ENCODE assay signal across 18 cellular contexts in the genomic region with DNA sequence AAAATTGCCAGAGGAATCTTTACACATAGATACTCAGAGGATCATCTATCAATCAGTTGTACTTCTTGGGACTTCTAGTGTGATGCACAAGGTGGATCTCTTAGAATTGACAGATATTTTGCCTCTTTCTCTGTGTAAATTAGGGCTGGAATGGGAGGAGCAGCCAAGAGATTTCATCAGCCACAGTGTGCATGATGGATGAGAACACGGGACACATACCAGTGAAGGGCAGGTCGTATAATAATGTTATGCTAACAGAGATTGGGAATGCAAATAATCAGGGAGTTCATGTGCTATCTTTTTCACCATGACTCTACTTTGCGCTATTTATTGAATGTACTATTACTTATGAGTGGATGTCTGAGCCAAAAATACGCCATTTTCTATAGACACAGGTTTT. TPM values are rescaled to one million over a fixed set of nuclear protein-coding genes. Genes with fewer than 3 reads are reported as not detected.
A peak's percentile ranks its signal among the peaks of the same experiment; 100 is the strongest.
DNase-seq lines count a peak whose midpoint lies in the region; ATAC-seq, FAIRE-seq and TF ChIP-seq lines count a peak whose summit lies in the region.
"Had no signal": no experiment of that assay in that cellular context is flagged by ENCODE, and none has a peak within 500 bp of the region (broad histone marks: within the 10 kb centered on the region; RNA-seq: fewer than 3 reads in every experiment).

No MANE protein-coding gene starts in this region.

- no peak for TF ChIP-seq POLR2A in K562 (conservative IDR thresholded peaks at IDR 0.05)

- H3K27me3 Mint-ChIP-seq in type B pancreatic cell, result no peaks in the 10 kb centered on the region

- TF ChIP-seq RAD21 in K562 (CRISPR knock-in tag; conservative IDR thresholded peaks at IDR 0.05 in 1 of 2, IDR thresholded peaks at IDR 0.05 in 1 of 2), result no peak

- no peak overlapping the region for H3K4me2 ChIP-seq in K562 (ENCODE audit: insufficient read depth, low read length)
- H3K4me2 ChIP-seq: BLaER1 had no signal

- H3K27ac ChIP-seq in RWPE2 (ENCODE audit: poor library complexity, severe bottlenecking) (no peak overlapping the region), K562 (ENCODE audit: extremely low read depth, low read depth, low read length) (no peak overlapping the region)
- H3K27ac ChIP-seq: BLaER1 had no signal

- H3K27me3 ChIP-seq in RWPE2 (ENCODE audit: insufficient read depth, poor library complexity, severe bottlenecking) (no peaks in the 10 kb centered on the region), K562 (ENCODE audit: control insufficient read depth in 2 of 2, insufficient read depth in 2 of 2, low read length in 2 of 2) (no peaks in the 10 kb centered on the region; a peak in 1 of 5 replicates)
- H3K27me3 ChIP-seq: BLaER1 had no signal

- H2AFZ ChIP-seq in K562 (ENCODE audit: low read depth, low read length), result no peak overlapping the region

- H3K9me3 ChIP-seq in RWPE2 (ENCODE audit: severe bottlenecking), result no peaks in the 10 kb centered on the region
- H3K9me3 ChIP-seq in K562 (replicated peaks; ENCODE audit: control insufficient read depth, insufficient read depth, low read depth, low read length), result no peaks in the 10 kb centered on the region
- H3K9me3 ChIP-seq: BLaER1 had no signal

- BruUV-seq in K562 (replicated peaks; lab: Mats Ljungman, UMichigan), result no TSS peak

- H3K4me3 Mint-ChIP-seq in type B pancreatic cell, result no peak overlapping the region
- H3K4me3 Mint-ChIP-seq: CD14-positive monocyte; CD4-positive, alpha-beta memory T cell; H9 had no signal

- no peaks in the 10 kb centered on the region for H3K79me2 ChIP-seq in K562 (ENCODE audit: control insufficient read depth, insufficient read depth, low read length)

- H3K36me3 ChIP-seq in RWPE2 (ENCODE audit: low read depth) (no peaks in the 10 kb centered on the region), K562 (ENCODE audit: control insufficient read depth, insufficient read depth, low read length) (no peaks in the 10 kb centered on the region)
- H3K36me3 ChIP-seq: BLaER1 had no signal

- no peak overlapping the region for H3K4me3 ChIP-seq in RWPE2 (ENCODE audit: severe bottlenecking)
- H3K4me3 ChIP-seq in K562, result no peak overlapping the region
- H3K4me3 ChIP-seq: BLaER1 had no signal

- TF ChIP-seq CTCF in RWPE2 (IDR thresholded peaks at IDR 0.05; ENCODE audit: poor library complexity, severe bottlenecking), result no peak
- TF ChIP-seq CTCF in K562 (IDR thresholded peaks at IDR 0.05 in 2 of 3, conservative IDR thresholded peaks at IDR 0.05 in 1 of 3; ENCODE audit: insufficient read depth in 2 of 3, low read depth in 1 of 3, low read length in 3 of 3), result no peak
- TF ChIP-seq CTCF in type B pancreatic cell (conservative IDR thresholded peaks at IDR 0.05), result no peak

- no peaks in the 10 kb centered on the region for H4K20me1 ChIP-seq in K562 (replicated peaks; ENCODE audit: control insufficient read depth, insufficient read depth, low read length)
- H4K20me1 ChIP-seq: BLaER1 had no signal

- no peaks in the 10 kb centered on the region for H3K36me3 Mint-ChIP-seq in type B pancreatic cell
- H3K36me3 Mint-ChIP-seq: CD14-positive monocyte; CD4-positive, alpha-beta memory T cell had no signal

- no peaks in the 10 kb centered on the region for H3K4me1 ChIP-seq in RWPE2 (ENCODE audit: insufficient read depth, poor library complexity, severe bottlenecking)
- no peaks in the 10 kb centered on the region; a peak in 1 of 5 replicates for H3K4me1 ChIP-seq in K562 (replicated peaks in 1 of 2; ENCODE audit: control insufficient read depth in 2 of 2, insufficient read depth in 2 of 2, low read length in 2 of 2)
- H3K4me1 ChIP-seq: BLaER1 had no signal

- WGBS in K562 (ENCODE audit: insufficient coverage, low coverage, missing lambda C conversion rate), result 5% methylated on average over 4 of the region's 4 CpGs

- CTCF ChIA-PET in K562 (lab: Yijun Ruan, JAX; ENCODE audit: low intra/inter-chr PET ratio), result no interaction called here

- H3K4me1 Mint-ChIP-seq in type B pancreatic cell (ENCODE audit: unreplicated experiment), result no peaks in the 10 kb centered on the region
- H3K4me1 Mint-ChIP-seq: CD14-positive monocyte; CD4-positive, alpha-beta memory T cell; H9 had no signal

- POLR2A ChIA-PET in K562 (lab: Yijun Ruan, JAX), result no interaction called here

- no peak for TF ChIP-seq EP300 in K562 (IDR thresholded peaks at IDR 0.05; ENCODE audit: low read length)

- FAIRE-seq in K562 (lab: Jason Lieb, UNC) (no peak), frontal cortex (lab: Jason Lieb, UNC) (no peak)
- FAIRE-seq: H1, HepG2 had no signal

- peak overlapping the region; percentile 29 for H3K27ac Mint-ChIP-seq in type B pancreatic cell
- H3K27ac Mint-ChIP-seq: CD14-positive monocyte; CD4-positive, alpha-beta memory T cell; H9 had no signal

- no peaks in the 10 kb centered on the region for H3K9me1 ChIP-seq in K562 (ENCODE audit: control insufficient read depth, insufficient read depth, low read length)

- in situ Hi-C loops in K562 (cut with MboI), result no loop called here

- intact Hi-C loops in left ventricle myocardium superior (cut with micrococcal nuclease), result no loop called here
- intact Hi-C loops in cardiac septum (cut with DNase I), result loop anchor here (10.0 kb wide), 2 partner anchors 126 to 386 kb away; no protein-coding TSS in a partner anchor
- intact Hi-C loops in K562 (cut with micrococcal nuclease), result loop anchor here (5.0 kb wide), 1 partner anchor 144 kb away; no protein-coding TSS in a partner anchor

- ATAC-seq in left ventricle myocardium superior (peak; percentile 20), RWPE2 (ENCODE audit: low read depth) (peak; percentile 35; the same call in 1 of the 3 replicates), K562 (peak; percentile 75)
- ATAC-seq: HepG2 had no signal

- no peak for DNase-seq in left ventricle myocardium superior
- no peak for DNase-seq in cardiac septum (ENCODE audit: low spot score)
- DNase-seq in RWPE2 (ENCODE audit: low spot score), result no peak
- DNase-seq in K562 (ENCODE audit: extremely low read depth in 1 of 4, low spot score in 3 of 4), result no peak
- no peak for DNase-seq in type B pancreatic cell (ENCODE audit: extremely low spot score, unreplicated experiment)
- no peak for DNase-seq in KG1 (lab: John Stamatoyannopoulos, UW)
- no peak for DNase-seq in activated CD4-positive, CD25-positive, alpha-beta regulatory T cell (lab: John Stamatoyannopoulos, UW)
- no peak for DNase-seq in frontal cortex (ENCODE audit: low spot score in 2 of 2)
- DNase-seq: 8988T; Calu3; CD4-positive, alpha-beta memory T cell; DMS79 treated with DMSO at 0.1 percent for 48 hours; GF-D8; H9 had no signal

- H3K9ac ChIP-seq in K562 (ENCODE audit: insufficient read depth in 1 of 2, low read depth in 2 of 2, low read length in 2 of 2), result no peak overlapping the region
- H3K9ac ChIP-seq: BLaER1 had no signal

- peaks cover 2% of the 10 kb centered on the region for H3K9me3 Mint-ChIP-seq in type B pancreatic cell
- H3K9me3 Mint-ChIP-seq: H9 had no signal

TF ChIP-seq in K562, 482 proteins besides CTCF, POLR2A, EP300 and RAD21 (continues in another document):
- TF ChIP-seq TEAD1 (CRISPR knock-in tag; IDR thresholded peaks at IDR 0.05) (peak in 1 of 2 experiments; percentile 36; a peak in 1 of 4 replicates), RBM25 (IDR thresholded peaks at IDR 0.05; ENCODE audit: low read depth, low read length, severe bottlenecking) (no peak), GATAD2B (IDR thresholded peaks at IDR 0.05; ENCODE audit: borderline replicate concordance) (no peak)
- TF ChIP-seq, protein P1, sequence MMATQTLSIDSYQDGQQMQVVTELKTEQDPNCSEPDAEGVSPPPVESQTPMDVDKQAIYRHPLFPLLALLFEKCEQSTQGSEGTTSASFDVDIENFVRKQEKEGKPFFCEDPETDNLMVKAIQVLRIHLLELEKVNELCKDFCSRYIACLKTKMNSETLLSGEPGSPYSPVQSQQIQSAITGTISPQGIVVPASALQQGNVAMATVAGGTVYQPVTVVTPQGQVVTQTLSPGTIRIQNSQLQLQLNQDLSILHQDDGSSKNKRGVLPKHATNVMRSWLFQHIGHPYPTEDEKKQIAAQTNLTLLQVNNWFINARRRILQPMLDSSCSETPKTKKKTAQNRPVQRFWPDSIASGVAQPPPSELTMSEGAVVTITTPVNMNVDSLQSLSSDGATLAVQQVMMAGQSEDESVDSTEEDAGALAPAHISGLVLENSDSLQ (IDR thresholded peaks at IDR 0.05), result peak; percentile 57; the same call in 1 of the 2 replicates
- TF ChIP-seq, protein P2, sequence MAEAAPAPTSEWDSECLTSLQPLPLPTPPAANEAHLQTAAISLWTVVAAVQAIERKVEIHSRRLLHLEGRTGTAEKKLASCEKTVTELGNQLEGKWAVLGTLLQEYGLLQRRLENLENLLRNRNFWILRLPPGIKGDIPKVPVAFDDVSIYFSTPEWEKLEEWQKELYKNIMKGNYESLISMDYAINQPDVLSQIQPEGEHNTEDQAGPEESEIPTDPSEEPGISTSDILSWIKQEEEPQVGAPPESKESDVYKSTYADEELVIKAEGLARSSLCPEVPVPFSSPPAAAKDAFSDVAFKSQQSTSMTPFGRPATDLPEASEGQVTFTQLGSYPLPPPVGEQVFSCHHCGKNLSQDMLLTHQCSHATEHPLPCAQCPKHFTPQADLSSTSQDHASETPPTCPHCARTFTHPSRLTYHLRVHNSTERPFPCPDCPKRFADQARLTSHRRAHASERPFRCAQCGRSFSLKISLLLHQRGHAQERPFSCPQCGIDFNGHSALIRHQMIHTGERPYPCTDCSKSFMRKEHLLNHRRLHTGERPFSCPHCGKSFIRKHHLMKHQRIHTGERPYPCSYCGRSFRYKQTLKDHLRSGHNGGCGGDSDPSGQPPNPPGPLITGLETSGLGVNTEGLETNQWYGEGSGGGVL (CRISPR knock-in tag; IDR thresholded peaks at IDR 0.05), result no peak

RNA-seq across cellular contexts. Expression of gene ISOC1, which starts 43.3 kb away (rescaled TPM):
- total RNA-seq in left ventricle myocardium superior, result 142 TPM
- total RNA-seq in cardiac septum, result 73.7 TPM
- 7.7 and 15.0 TPM in 2 replicates for total RNA-seq in K562 (2011; cell fraction: chromatin; rRNA removed; ENCODE audit: low replicate concordance)
- 8.7 and 10.7 TPM in 2 replicates for total RNA-seq in K562 (2011; cell fraction: nucleolus; rRNA removed)
- total RNA-seq in K562 (2011; cell fraction: nucleoplasm; rRNA removed), result 12.4 and 20.6 TPM in 2 replicates
- total RNA-seq in K562 (2014; rRNA removed), result 47.3 and 52.0 TPM in 2 replicates
- total RNA-seq in K562 (2014; rRNA removed; fragmentation: Illumina TruSeq; extraction: Trizol), result 51.3 and 52.3 TPM in 2 replicates
- total RNA-seq in K562 (2015; rRNA removed; fragmentation: Illumina TruSeq; extraction: Trizol), result 49.3 and 52.6 TPM in 2 replicates
- total RNA-seq in K562 (2021), result 50.5 and 54.0 TPM in 2 replicates
- 46.3 and 67.9 TPM in 2 replicates for polyA plus RNA-seq in K562 (2011; rRNA removed)
- polyA plus RNA-seq in K562 (2011; cell fraction: cytosol; rRNA removed), result 41.2 TPM in 2 replicates
- 12.5 and 14.6 TPM in 2 replicates for polyA plus RNA-seq in K562 (2011; cell fraction: nucleus; rRNA removed)
- polyA plus RNA-seq in K562 (2012), result 32.7 and 47.2 TPM in 2 replicates
- 52.3 and 60.9 TPM in 2 replicates for polyA plus RNA-seq in K562 (2014; fragmentation: Illumina TruSeq; extraction: Trizol)
- polyA plus RNA-seq in K562 (2014; fragmentation: Nextera tagmentation; extraction: Ambion mirVana), result 10 to 100 TPM; 14.0 to 20.7 TPM
- polyA plus RNA-seq in K562 (2014; rRNA removed), result 55.9 and 66.5 TPM in 2 replicates
- 52.4 and 67.7 TPM in 2 replicates for polyA minus RNA-seq in K562 (2011; rRNA and poly(A)+ RNA removed)
- 22.9 and 34.2 TPM in 2 replicates for polyA minus RNA-seq in K562 (2011; cell fraction: cytosol; rRNA and poly(A)+ RNA removed)
- 12.0 and 17.7 TPM in 2 replicates for polyA minus RNA-seq in K562 (2011; cell fraction: nucleus; rRNA and poly(A)+ RNA removed)
- total RNA-seq in type B pancreatic cell (ENCODE audit: low replicate concordance), result 26.3 and 30.0 TPM in 2 replicates
- 31.0 TPM for total RNA-seq in frontal cortex

Comparison
In these comparisons a context has a peak if more than half of its experiments do, and no peak if none do; other contexts are left out.
1. ATAC-seq: peak in every context shown above with its lines; median percentile 75 in K562; 35 in RWPE2; 20 in left ventricle myocardium superior.